ENCODE assay signal across 8 cellular contexts in the genomic region with DNA sequence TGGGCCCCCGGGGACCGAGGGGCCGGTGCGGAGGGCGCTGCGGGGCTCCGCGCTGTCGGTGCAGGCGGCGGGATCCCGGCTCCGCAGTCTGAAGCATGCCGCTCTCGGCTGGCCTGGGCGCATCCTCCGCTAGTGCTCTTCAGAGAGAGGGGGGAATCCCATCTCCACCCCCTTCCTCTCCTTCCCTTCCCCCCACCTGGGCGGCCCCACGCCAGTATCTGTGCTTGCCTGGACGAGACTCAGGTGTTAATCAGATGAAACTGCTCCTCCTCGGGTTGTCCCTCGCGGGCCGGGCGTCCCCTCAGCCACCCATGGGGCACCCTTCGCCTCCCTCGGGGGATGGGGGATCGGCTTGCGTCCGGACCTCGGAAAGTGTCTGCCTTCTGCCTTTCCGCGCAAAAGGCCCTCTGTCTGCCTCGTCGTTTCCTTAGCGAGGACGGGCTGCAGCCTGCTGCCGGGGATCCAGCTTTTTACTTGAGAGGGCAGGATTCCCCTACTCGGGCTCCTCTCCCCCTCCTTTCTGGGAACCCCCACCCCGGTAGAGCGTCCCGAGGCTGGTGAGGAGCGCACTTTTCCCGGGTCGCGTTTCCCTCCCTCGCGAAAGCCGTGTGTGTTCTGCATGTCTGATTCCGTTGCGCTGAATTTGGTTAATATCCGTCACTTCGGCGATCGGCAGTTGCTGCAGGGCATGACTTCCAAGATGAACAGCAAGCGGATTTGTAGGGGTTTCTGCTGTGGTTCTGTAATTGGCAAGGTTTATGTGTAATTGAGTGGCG. TPM values are rescaled to one million over a fixed set of nuclear protein-coding genes. Genes with fewer than 3 reads are reported as not detected.
DNase-seq lines count a peak whose midpoint lies in the region; ATAC-seq and TF ChIP-seq lines count a peak whose summit lies in the region.

No MANE protein-coding gene starts in this region.

- peak; percentile 39 for ATAC-seq in GM23338
- ATAC-seq in stimulated activated memory B cell treated with anti-CD40 and anti-IgM and Interleukin-4, amounts not matched to agents 10 μg/mL and 1 μg/mL and 100 μg/mL, for 72 hours, result peak; percentile 63

- TF ChIP-seq CTCF in DOHH2 (IDR thresholded peaks at IDR 0.05; ENCODE audit: low read depth, low read length, poor library complexity, severe bottlenecking), result no peak
- no peak for TF ChIP-seq CTCF in GM23338 (conservative IDR thresholded peaks at IDR 0.05; ENCODE audit: low read depth in 2 of 2)
- TF ChIP-seq CTCF in epithelial cell of esophagus (IDR thresholded peaks at IDR 0.05; ENCODE audit: insufficient read depth, low read depth, low read length, missing control alignments), result no peak

- H2AFZ ChIP-seq in GM23338, result peak overlapping the region; percentile 94

- peaks cover 11% of the 10 kb centered on the region; the same call in 1 of the 2 replicates for H3F3A ChIP-seq in DOHH2 (ENCODE audit: control insufficient read depth, insufficient read depth)
- H3F3A ChIP-seq in GM23338 (replicated peaks; ENCODE audit: low read depth), result peaks cover 5% of the 10 kb centered on the region

- H3K9me3 ChIP-seq in DOHH2 (ENCODE audit: control insufficient read depth, insufficient read depth, low read length) (no peaks in the 10 kb centered on the region), mononuclear cell (ENCODE audit: low read depth, low read length) (no peaks in the 10 kb centered on the region)

- H3K36me3 ChIP-seq in DOHH2 (ENCODE audit: control insufficient read depth, low read length) (peaks cover 6% of the 10 kb centered on the region; the same call in 1 of the 2 replicates), GM23338 (ENCODE audit: insufficient read depth) (no peaks in the 10 kb centered on the region)

- peaks cover 27% of the 10 kb centered on the region for H4K20me1 ChIP-seq in DOHH2 (ENCODE audit: control insufficient read depth, insufficient read depth, low read depth, low read length)
- peaks cover 18% of the 10 kb centered on the region; the same call in 1 of the 2 replicates for H4K20me1 ChIP-seq in GM23338 (replicated peaks; ENCODE audit: insufficient read depth)

- H3K4me1 Mint-ChIP-seq in GM23338, result peaks cover 9% of the 10 kb centered on the region
- peaks cover 34% of the 10 kb centered on the region for H3K4me1 Mint-ChIP-seq in stimulated activated memory B cell treated with anti-CD40 and anti-IgM and Interleukin-4, amounts not matched to agents 10 μg/mL and 1 μg/mL and 100 μg/mL, for 72 hours

- no peak overlapping the region for H3K27ac Mint-ChIP-seq in GM23338
- H3K27ac Mint-ChIP-seq in stimulated activated memory B cell treated with anti-CD40 and anti-IgM and Interleukin-4, amounts not matched to agents 10 μg/mL and 1 μg/mL and 100 μg/mL, for 72 hours, result peak overlapping the region; percentile 68

- peaks cover 72% of the 10 kb centered on the region for H3K79me2 ChIP-seq in DOHH2 (ENCODE audit: control insufficient read depth, low read length)
- H3K79me2 ChIP-seq in GM23338 (replicated peaks; ENCODE audit: insufficient read depth), result peaks cover 52% of the 10 kb centered on the region

- H3K4me3 ChIP-seq in DOHH2 (ENCODE audit: low read length) (peak overlapping the region; percentile 98), GM23338 (peak overlapping the region; percentile 91), epithelial cell of esophagus (ENCODE audit: low read length) (peak overlapping the region; percentile 97), mononuclear cell (ENCODE audit: low read length) (peak overlapping the region; percentile 61)

- no peaks in the 10 kb centered on the region for H3K9me2 ChIP-seq in DOHH2 (replicated peaks; ENCODE audit: control insufficient read depth, low read length)
- H3K9me2 ChIP-seq in GM23338 (ENCODE audit: insufficient read depth), result no peaks in the 10 kb centered on the region

- H3K27me3 ChIP-seq in DOHH2 (ENCODE audit: control insufficient read depth, low read length) (no peaks in the 10 kb centered on the region), GM23338 (ENCODE audit: insufficient read depth) (peaks cover 19% of the 10 kb centered on the region), mononuclear cell (ENCODE audit: insufficient read depth, low read length) (peaks cover 11% of the 10 kb centered on the region)

- peaks cover 26% of the 10 kb centered on the region for H3K27me3 Mint-ChIP-seq in GM23338 (ENCODE audit: insufficient read depth, low read depth, poor library complexity)
- no peaks in the 10 kb centered on the region for H3K27me3 Mint-ChIP-seq in stimulated activated memory B cell treated with anti-CD40 and anti-IgM and Interleukin-4, amounts not matched to agents 10 μg/mL and 1 μg/mL and 100 μg/mL, for 72 hours

- H3K9me3 Mint-ChIP-seq in GM23338, result no peaks in the 10 kb centered on the region
- H3K9me3 Mint-ChIP-seq in stimulated activated memory B cell treated with anti-CD40 and anti-IgM and Interleukin-4, amounts not matched to agents 10 μg/mL and 1 μg/mL and 100 μg/mL, for 72 hours, result no peaks in the 10 kb centered on the region

- DNase-seq in GM23338 (ENCODE audit: low spot score), result peak; percentile 55
- peak; percentile 69 for DNase-seq in NCI-H2171 treated with DMSO at 0.1 percent for 48 hours (lab: John Stamatoyannopoulos, UW)
- peak; percentile 23 for DNase-seq in activated T-cell treated with anti-CD3 and anti-CD28 coated beads for 1 hour (ENCODE audit: low read depth)
- DNase-seq in epithelial cell of esophagus (ENCODE audit: low read depth), result peak; percentile 52
- no peak for DNase-seq in MV-4-11 (lab: John Stamatoyannopoulos, UW)

- H3K36me3 Mint-ChIP-seq in GM23338 (ENCODE audit: low read depth), result no peaks in the 10 kb centered on the region; the same call in 2 of the 3 replicates
- no peaks in the 10 kb centered on the region for H3K36me3 Mint-ChIP-seq in stimulated activated memory B cell treated with anti-CD40 and anti-IgM and Interleukin-4, amounts not matched to agents 10 μg/mL and 1 μg/mL and 100 μg/mL, for 72 hours

- peak overlapping the region; percentile 85 for H3K4me3 Mint-ChIP-seq in GM23338
- peak overlapping the region; percentile 86 for H3K4me3 Mint-ChIP-seq in stimulated activated memory B cell treated with anti-CD40 and anti-IgM and Interleukin-4, amounts not matched to agents 10 μg/mL and 1 μg/mL and 100 μg/mL, for 72 hours

- peak overlapping the region; percentile 85 for H3K4me2 ChIP-seq in DOHH2 (ENCODE audit: low read length)
- H3K4me2 ChIP-seq in GM23338, result peak overlapping the region; percentile 93

- H3K4me1 ChIP-seq in DOHH2 (ENCODE audit: control insufficient read depth, low read length), result peaks cover 52% of the 10 kb centered on the region
- H3K4me1 ChIP-seq in GM23338 (ENCODE audit: insufficient read depth), result peaks cover 12% of the 10 kb centered on the region
- H3K4me1 ChIP-seq in mononuclear cell (ENCODE audit: insufficient read depth, low read length), result peaks cover 21% of the 10 kb centered on the region

- H3K27ac ChIP-seq in DOHH2 (ENCODE audit: low read depth, low read length), result peak overlapping the region; percentile 64
- H3K27ac ChIP-seq in GM23338 (ENCODE audit: low read depth), result no peak overlapping the region

TF ChIP-seq in GM23338, 12 proteins besides CTCF, POLR2A, EP300 and RAD21 (continues in another document):
- TF ChIP-seq POLR2AphosphoS5 (IDR thresholded peaks at IDR 0.05; ENCODE audit: low read depth) (no peak), ZNF114 (CRISPR knock-in tag; IDR thresholded peaks at IDR 0.05) (no peak), JUNB (IDR thresholded peaks at IDR 0.05; ENCODE audit: unreplicated experiment) (no peak), ZNF331 (CRISPR knock-in tag; IDR thresholded peaks at IDR 0.05; ENCODE audit: low read depth) (no peak), CREB1 (CRISPR knock-in tag; IDR thresholded peaks at IDR 0.05; ENCODE audit: low read depth) (no peak), STAT1 (IDR thresholded peaks at IDR 0.05; ENCODE audit: unreplicated experiment) (no peak), NANOG (IDR thresholded peaks at IDR 0.05; ENCODE audit: borderline replicate concordance) (no peak), EZH2 (IDR thresholded peaks at IDR 0.05; ENCODE audit: low read depth, unreplicated experiment) (no peak)
- TF ChIP-seq, protein P1, sequence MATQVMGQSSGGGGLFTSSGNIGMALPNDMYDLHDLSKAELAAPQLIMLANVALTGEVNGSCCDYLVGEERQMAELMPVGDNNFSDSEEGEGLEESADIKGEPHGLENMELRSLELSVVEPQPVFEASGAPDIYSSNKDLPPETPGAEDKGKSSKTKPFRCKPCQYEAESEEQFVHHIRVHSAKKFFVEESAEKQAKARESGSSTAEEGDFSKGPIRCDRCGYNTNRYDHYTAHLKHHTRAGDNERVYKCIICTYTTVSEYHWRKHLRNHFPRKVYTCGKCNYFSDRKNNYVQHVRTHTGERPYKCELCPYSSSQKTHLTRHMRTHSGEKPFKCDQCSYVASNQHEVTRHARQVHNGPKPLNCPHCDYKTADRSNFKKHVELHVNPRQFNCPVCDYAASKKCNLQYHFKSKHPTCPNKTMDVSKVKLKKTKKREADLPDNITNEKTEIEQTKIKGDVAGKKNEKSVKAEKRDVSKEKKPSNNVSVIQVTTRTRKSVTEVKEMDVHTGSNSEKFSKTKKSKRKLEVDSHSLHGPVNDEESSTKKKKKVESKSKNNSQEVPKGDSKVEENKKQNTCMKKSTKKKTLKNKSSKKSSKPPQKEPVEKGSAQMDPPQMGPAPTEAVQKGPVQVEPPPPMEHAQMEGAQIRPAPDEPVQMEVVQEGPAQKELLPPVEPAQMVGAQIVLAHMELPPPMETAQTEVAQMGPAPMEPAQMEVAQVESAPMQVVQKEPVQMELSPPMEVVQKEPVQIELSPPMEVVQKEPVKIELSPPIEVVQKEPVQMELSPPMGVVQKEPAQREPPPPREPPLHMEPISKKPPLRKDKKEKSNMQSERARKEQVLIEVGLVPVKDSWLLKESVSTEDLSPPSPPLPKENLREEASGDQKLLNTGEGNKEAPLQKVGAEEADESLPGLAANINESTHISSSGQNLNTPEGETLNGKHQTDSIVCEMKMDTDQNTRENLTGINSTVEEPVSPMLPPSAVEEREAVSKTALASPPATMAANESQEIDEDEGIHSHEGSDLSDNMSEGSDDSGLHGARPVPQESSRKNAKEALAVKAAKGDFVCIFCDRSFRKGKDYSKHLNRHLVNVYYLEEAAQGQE (IDR thresholded peaks at IDR 0.05; ENCODE audit: unreplicated experiment), result no peak

RNA-seq across cellular contexts. Expression of a gene that starts 1.1 kb away (rescaled TPM):
- 13.7 and 17.6 TPM in 2 replicates for total RNA-seq in GM23338 (2014; rRNA removed; shearing (Covaris generic))
- polyA plus RNA-seq in GM23338 (2016; fragmentation: Nextera tagmentation; extraction: Ambion mirVana), result 20.6 and 22.4 TPM in 2 replicates
- 7.8 TPM for total RNA-seq in mononuclear cell

RNA-seq across cellular contexts. Expression of a gene that starts 22.9 kb away (rescaled TPM):
- not detected in 2 replicates for total RNA-seq in GM23338 (2014; rRNA removed; shearing (Covaris generic))
- polyA plus RNA-seq in GM23338 (2016; fragmentation: Nextera tagmentation; extraction: Ambion mirVana), result 0.27 TPM in 1 of 2 replicates, not detected in the other
- not detected for total RNA-seq in mononuclear cell
